In the genomic region with DNA sequence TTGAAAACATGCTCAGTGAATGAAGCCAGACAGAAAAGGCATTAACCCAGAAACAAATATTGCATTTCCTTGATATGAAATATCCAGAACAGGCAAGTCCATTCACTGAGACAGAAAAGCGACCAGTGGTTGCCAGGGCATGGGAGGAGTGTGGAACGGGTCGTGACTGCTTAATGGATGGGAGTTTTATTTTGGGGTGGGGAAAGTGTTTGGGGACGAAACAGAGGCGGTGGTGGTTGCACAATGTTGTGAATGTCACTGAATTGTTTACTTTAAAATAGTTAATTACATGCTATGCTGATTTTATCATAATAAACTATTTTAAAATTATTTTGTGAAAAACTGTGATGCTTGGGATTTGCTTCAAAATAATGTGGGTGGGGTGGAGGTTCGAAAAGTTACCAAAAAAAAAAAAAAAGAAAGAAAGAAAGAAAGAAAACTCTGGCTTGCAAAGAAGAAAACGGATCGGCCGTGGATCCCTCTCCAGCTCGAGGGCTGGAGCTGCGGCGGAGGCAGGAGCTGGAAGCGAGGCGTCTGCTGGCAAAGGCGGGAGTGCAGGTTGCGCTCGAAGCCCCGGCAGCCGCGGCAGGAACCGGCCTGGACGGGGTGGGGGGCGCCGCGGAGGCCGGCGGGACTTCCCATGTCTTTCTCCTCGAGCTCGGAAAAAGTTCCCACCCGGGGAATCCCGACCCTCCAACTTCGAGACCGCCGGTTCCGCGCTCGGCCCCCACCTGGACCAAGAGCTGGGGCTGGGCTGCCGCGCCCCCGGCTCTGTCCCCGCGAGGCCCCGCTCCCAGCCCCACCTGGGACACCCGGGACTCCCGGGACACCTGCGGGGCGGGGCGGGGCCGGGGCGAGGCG, we compare ENCODE assay signal across 12 cellular contexts. TPM values are rescaled to one million over a fixed set of nuclear protein-coding genes. Genes with fewer than 3 reads are reported as not detected.
DNase-seq lines count a peak whose midpoint lies in the region; ATAC-seq and TF ChIP-seq lines count a peak whose summit lies in the region.
"Had no signal": no experiment of that assay in that cellular context is flagged by ENCODE, and none has a peak within 500 bp of the region (broad histone marks: within the 10 kb centered on the region; RNA-seq: fewer than 3 reads in every experiment).

No MANE protein-coding gene starts in this region.

- TF ChIP-seq CTCF in natural killer cell (IDR thresholded peaks at IDR 0.05) (no peak), WERI-Rb-1 (IDR thresholded peaks at IDR 0.05; ENCODE audit: low read depth, low read length) (no peak)

- H3K4me3 ChIP-seq in WERI-Rb-1 (ENCODE audit: low read depth, low read length): peak overlapping the region; percentile 36
- H3K4me3 ChIP-seq: tibial artery had no signal

- peaks cover 20 to 24% of the 10 kb centered on the region in 2 donors for H3K27me3 Mint-ChIP-seq in natural killer cell (ENCODE audit: low read depth in 2 of 2)
- H3K27me3 Mint-ChIP-seq in natural killer cell treated with Interleukin-12 subunit alpha and Interleukin-12 subunit beta and Interleukin-15 and Interleukin-18, amount 100 ng/mL, for 72 hours: peaks cover 24 to 25% of the 10 kb centered on the region in 2 donors

- no peak for TF ChIP-seq POLR2A in erythroblast (IDR thresholded peaks at IDR 0.05; ENCODE audit: low read length)

- peaks cover 4 to 8% of the 10 kb centered on the region in 2 donors for H3K4me1 Mint-ChIP-seq in natural killer cell
- H3K4me1 Mint-ChIP-seq in natural killer cell treated with Interleukin-12 subunit alpha and Interleukin-12 subunit beta and Interleukin-15 and Interleukin-18, amount 100 ng/mL, for 72 hours (ENCODE audit: low read depth in 2 of 2): peaks cover 5 to 20% of the 10 kb centered on the region in 2 donors

- no peak overlapping the region for H3K27ac Mint-ChIP-seq in natural killer cell
- H3K27ac Mint-ChIP-seq in natural killer cell treated with Interleukin-12 subunit alpha and Interleukin-12 subunit beta and Interleukin-15 and Interleukin-18, amount 100 ng/mL, for 72 hours: no peak overlapping the region

- no peak for ATAC-seq in natural killer cell
- no peak for ATAC-seq in natural killer cell treated with Interleukin-12 subunit alpha and Interleukin-12 subunit beta and Interleukin-15 and Interleukin-18, amount 100 ng/mL, for 72 hours

- no peaks in the 10 kb centered on the region for H3K36me3 Mint-ChIP-seq in natural killer cell
- peaks cover 7% of the 10 kb centered on the region for H3K36me3 Mint-ChIP-seq in natural killer cell treated with Interleukin-12 subunit alpha and Interleukin-12 subunit beta and Interleukin-15 and Interleukin-18, amount 100 ng/mL, for 72 hours

- no peaks in the 10 kb centered on the region for H3K9me3 Mint-ChIP-seq in natural killer cell
- no peaks in the 10 kb centered on the region for H3K9me3 Mint-ChIP-seq in natural killer cell treated with Interleukin-12 subunit alpha and Interleukin-12 subunit beta and Interleukin-15 and Interleukin-18, amount 100 ng/mL, for 72 hours

- no peak overlapping the region for H3K27ac ChIP-seq in WERI-Rb-1
- H3K27ac ChIP-seq: tibial artery had no signal

- in situ Hi-C loops in ACHN (cut with HindIII; ENCODE audit: low pct_ligation_motif_present, low pct_unique_long_range_greater_than_20kb, low sequenced_read_pairs): loop anchor here (25.0 kb wide), 1 partner anchor 481 kb away; a partner anchor contains a TSS

- H3K4me3 Mint-ChIP-seq in natural killer cell: peak overlapping the region; percentile 17
- H3K4me3 Mint-ChIP-seq in natural killer cell treated with Interleukin-12 subunit alpha and Interleukin-12 subunit beta and Interleukin-15 and Interleukin-18, amount 100 ng/mL, for 72 hours: no peak overlapping the region

- H3K9me3 ChIP-seq in WERI-Rb-1 (ENCODE audit: severe bottlenecking): peaks cover 11% of the 10 kb centered on the region

- no peak for DNase-seq in natural killer cell
- DNase-seq in natural killer cell treated with Interleukin-12 subunit alpha and Interleukin-12 subunit beta and Interleukin-15 and Interleukin-18, amount 100 ng/mL, for 72 hours (ENCODE audit: low spot score): no peak
- no peak for DNase-seq in WERI-Rb-1
- DNase-seq in left kidney (ENCODE audit: low read depth, low spot score): peak; percentile 70
- no peak for DNase-seq in A172 (ENCODE audit: low spot score)
- no peak for DNase-seq in erythroblast (lab: John Stamatoyannopoulos, UW)
- DNase-seq in ACHN: no peak
- no peak for DNase-seq in cortex of kidney (lab: John Stamatoyannopoulos, UW)
- DNase-seq: activated CD4-positive, alpha-beta T cell treated with anti-CD3 and anti-CD28 coated beads for 48 hours; DMS153; RPMI8226; tibial artery had no signal

- peaks cover 24% of the 10 kb centered on the region for H3K27me3 ChIP-seq in WERI-Rb-1 (ENCODE audit: insufficient read depth, low read depth, severe bottlenecking)

- intact Hi-C loops in natural killer cell (cut with micrococcal nuclease): no loop called here

- peaks cover 4% of the 10 kb centered on the region for H3K36me3 ChIP-seq in WERI-Rb-1

RNA-seq across cellular contexts. Expression of a gene that starts 0.5 kb away (rescaled TPM):
- total RNA-seq in natural killer cell: not detected
- total RNA-seq in natural killer cell treated with Interleukin-12 subunit alpha and Interleukin-12 subunit beta and Interleukin-15 and Interleukin-18, amount 100 ng/mL, for 72 hours: not detected
- total RNA-seq in A172 (2014; rRNA removed; shearing (Covaris generic)): not detected in 2 replicates

RNA-seq across cellular contexts. Expression of a gene that starts 7.7 kb away (rescaled TPM):
- not detected for total RNA-seq in natural killer cell
- total RNA-seq in natural killer cell treated with Interleukin-12 subunit alpha and Interleukin-12 subunit beta and Interleukin-15 and Interleukin-18, amount 100 ng/mL, for 72 hours: not detected
- total RNA-seq in A172 (2014; rRNA removed; shearing (Covaris generic)): 1.1 and 1.4 TPM in 2 replicates
